Comparison of ENCODE assay signal across 8 cellular contexts in the genomic region with DNA sequence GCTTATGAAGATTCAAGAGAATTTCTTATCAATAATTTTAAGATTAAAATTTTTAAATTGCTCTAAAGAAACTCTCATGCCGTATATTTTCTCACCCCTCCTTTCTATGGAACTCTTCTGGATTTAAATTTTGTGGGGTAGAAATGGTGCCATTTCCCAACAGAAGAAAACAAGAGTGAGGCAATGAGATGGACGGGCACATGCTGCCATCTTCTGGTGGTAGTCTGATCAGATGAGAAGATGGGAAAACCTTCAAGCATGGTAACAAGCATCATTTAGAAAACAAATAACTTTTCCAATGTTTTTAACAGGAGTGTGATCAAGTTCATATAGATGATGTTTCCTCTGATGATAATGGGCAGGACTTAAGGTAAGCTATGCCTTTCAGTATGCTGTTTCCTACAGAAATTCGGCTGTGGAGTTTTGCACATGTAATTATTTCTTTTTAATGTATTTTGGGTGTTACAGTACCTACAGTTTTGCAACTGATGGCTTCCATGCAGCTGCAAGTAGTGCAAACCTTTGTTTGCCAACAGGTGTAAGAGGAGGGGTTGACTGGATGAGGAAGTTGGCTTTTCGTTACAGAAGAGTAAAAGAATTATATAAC.
DNase-seq lines count a peak whose midpoint lies in the region; ATAC-seq, FAIRE-seq and TF ChIP-seq lines count a peak whose summit lies in the region.

No MANE protein-coding gene starts in this region.

- H3K27me3 ChIP-seq in tibial artery, result no peaks in the 10 kb centered on the region

- peak; percentile 53 for FAIRE-seq in G401.6 (lab: Jason Lieb, UNC)
- FAIRE-seq in RCC 7860 (lab: Jason Lieb, UNC), result peak; percentile 61

- peak; percentile 37 for DNase-seq in RCC 7860 (ENCODE audit: low spot score)
- peak; percentile 59 for DNase-seq in dedifferentiated amniotic fluid mesenchymal stem cell (ENCODE audit: extremely low spot score)
- DNase-seq in medulla oblongata (ENCODE audit: extremely low spot score), result peak; percentile 83
- peak in 1 of 2 donors; percentile 24 for DNase-seq in tibial artery

- peak; percentile 66 to 71 for TF ChIP-seq CTCF in tibial artery (IDR thresholded peaks at IDR 0.05)

- H3K4me1 ChIP-seq in tibial artery, result no peaks in the 10 kb centered on the region

- no peaks in the 10 kb centered on the region for H3K36me3 ChIP-seq in tibial artery

- H3K27ac ChIP-seq in tibial artery, result no peak overlapping the region

- intact Hi-C loops in tibial artery (cut with DNase I; ENCODE audit: low total_unique reads), result loop anchor here (5.0 to 10.0 kb wide), 2 partner anchors 325 to 688 kb away; no protein-coding TSS in a partner anchor

- peak; percentile 65 for ATAC-seq in HG03354 (IDR thresholded peaks at IDR 0.05; ENCODE audit: poor library complexity, severe bottlenecking, unreplicated experiment)
- ATAC-seq in GM21717 (IDR thresholded peaks at IDR 0.05; ENCODE audit: unreplicated experiment), result no peak
- no peak for ATAC-seq in HG03378 (IDR thresholded peaks at IDR 0.05; ENCODE audit: unreplicated experiment)

- H3K4me3 ChIP-seq in tibial artery, result no peak overlapping the region

- no peaks in the 10 kb centered on the region for H3K9me3 ChIP-seq in tibial artery
